8 cellular contexts compared by ENCODE assay signal in the genomic region with DNA sequence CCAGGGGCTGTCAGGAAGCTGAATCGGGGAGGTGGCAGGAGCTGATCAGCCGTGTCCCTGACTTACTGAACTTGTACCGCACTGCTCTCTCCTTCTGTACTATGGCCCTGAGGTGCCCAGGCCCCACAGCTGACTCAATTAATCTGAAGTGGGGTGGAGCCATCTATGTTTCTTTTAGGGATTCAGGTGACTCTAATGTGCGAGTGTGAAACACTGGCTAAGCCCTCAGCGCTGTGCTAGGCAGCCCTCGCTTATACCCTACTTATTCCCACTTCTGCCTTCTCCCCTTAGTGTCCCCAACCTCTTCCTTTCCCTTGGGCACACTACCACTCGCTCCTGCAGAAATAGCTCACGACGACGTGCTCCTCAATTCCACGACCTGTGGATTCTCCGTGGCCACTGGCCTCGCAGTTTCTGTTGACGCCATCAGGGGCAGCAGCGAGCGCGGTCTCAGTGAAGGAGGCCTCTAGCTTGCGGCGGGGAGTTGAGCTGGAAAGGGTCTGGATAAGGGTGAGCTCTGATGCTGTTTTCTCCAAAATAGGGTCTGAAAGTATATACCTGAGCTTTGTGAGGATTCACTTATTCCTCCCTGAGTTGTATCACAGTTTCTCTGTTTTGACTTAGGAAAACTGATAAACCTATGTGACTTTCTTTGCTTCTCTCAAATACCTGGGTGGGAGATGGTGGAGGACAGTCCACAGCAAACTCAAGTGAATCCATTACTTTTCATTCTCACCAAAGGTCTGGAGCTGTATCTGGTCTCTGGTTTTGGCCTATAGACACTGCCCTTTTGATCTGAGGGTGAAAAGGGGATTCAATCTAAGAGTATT.
DNase-seq lines count a peak whose midpoint lies in the region; ATAC-seq and TF ChIP-seq lines count a peak whose summit lies in the region.

No MANE protein-coding gene starts in this region.

- H3K27ac ChIP-seq in foreskin keratinocyte: no peak overlapping the region

- H3K4me1 ChIP-seq in foreskin keratinocyte: peaks cover 5% of the 10 kb centered on the region

- H3K4me1 Mint-ChIP-seq in IgD-negative memory B cell (peaks cover 4 to 9% (median 4%) of the 10 kb centered on the region in 3 donors), progenitor cell of endocrine pancreas (ENCODE audit: low read depth) (peaks cover 3% of the 10 kb centered on the region)

- ATAC-seq in foreskin keratinocyte (peak; percentile 47), HG03159 (IDR thresholded peaks at IDR 0.05; ENCODE audit: unreplicated experiment) (no peak), HG02798 (IDR thresholded peaks at IDR 0.05; ENCODE audit: poor library complexity, unreplicated experiment) (no peak)

- H3K27ac Mint-ChIP-seq in IgD-negative memory B cell (no peak overlapping the region), progenitor cell of endocrine pancreas (no peak overlapping the region)

- H3K27me3 Mint-ChIP-seq in IgD-negative memory B cell (peaks cover 1% of the 10 kb centered on the region), progenitor cell of endocrine pancreas (peaks cover 22% of the 10 kb centered on the region)

- DNase-seq in DMS53 (lab: John Stamatoyannopoulos, UW) (peak; percentile 83), activated T-cell treated with anti-CD3 and anti-CD28 coated beads for 24 hours (ENCODE audit: low read depth) (peak; percentile 26), foreskin keratinocyte (no peak), progenitor cell of endocrine pancreas (ENCODE audit: low spot score, unreplicated experiment) (peak; percentile 37), T1000 (lab: John Stamatoyannopoulos, UW) (no peak)

- H3K27me3 ChIP-seq in foreskin keratinocyte: no peaks in the 10 kb centered on the region

- H3K36me3 Mint-ChIP-seq in IgD-negative memory B cell (peaks cover 2% of the 10 kb centered on the region), progenitor cell of endocrine pancreas (ENCODE audit: insufficient read depth) (no peaks in the 10 kb centered on the region)

- TF ChIP-seq CTCF in foreskin keratinocyte (conservative IDR thresholded peaks at IDR 0.05): peak; percentile 59
- peak; percentile 76 for TF ChIP-seq CTCF in progenitor cell of endocrine pancreas (IDR thresholded peaks at IDR 0.05; ENCODE audit: unreplicated experiment)

- H3K4me3 Mint-ChIP-seq in IgD-negative memory B cell: peak overlapping the region in 3 of 4 donors; percentile 75 to 91 (median 88)
- H3K4me3 Mint-ChIP-seq in progenitor cell of endocrine pancreas (ENCODE audit: low read depth): peak overlapping the region; percentile 65

- H3K9me3 Mint-ChIP-seq in IgD-negative memory B cell: no peaks in the 10 kb centered on the region
- no peaks in the 10 kb centered on the region for H3K9me3 Mint-ChIP-seq in progenitor cell of endocrine pancreas (ENCODE audit: low read depth)

Comparison
In these comparisons a context has a peak if more than half of its experiments do, and no peak if none do; other contexts are left out.
1. DNase-seq: peak in DMS53 (single experiment), activated T-cell treated with anti-CD3 and anti-CD28 coated beads for 24 hours (single experiment) and progenitor cell of endocrine pancreas (single experiment); none in foreskin keratinocyte (0 of 2) and T1000 (single experiment).